Comparison of ENCODE assay signal across 6 cellular contexts in the genomic region with DNA sequence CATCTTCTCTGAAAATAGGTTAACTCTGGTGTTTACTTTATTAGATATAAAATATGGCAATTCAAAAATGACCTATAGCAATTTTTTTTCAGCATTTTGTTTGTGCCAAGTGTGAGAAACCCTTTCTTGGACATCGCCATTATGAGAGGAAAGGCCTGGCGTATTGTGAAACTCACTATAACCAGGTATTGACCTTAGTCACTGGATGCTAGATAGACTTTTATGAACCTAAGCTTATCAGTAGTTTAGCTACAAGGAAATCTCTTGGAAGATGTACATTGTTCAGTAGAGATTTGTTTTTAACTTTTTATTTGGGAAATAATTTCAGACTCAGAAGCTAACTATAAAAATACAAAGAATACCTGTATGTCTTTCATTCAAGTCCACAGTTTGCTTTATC. TPM values are rescaled to one million over a fixed set of nuclear protein-coding genes. Genes with fewer than 3 reads are reported as not detected.
A peak's percentile ranks its signal among the peaks of the same experiment; 100 is the strongest.
DNase-seq lines count a peak whose midpoint lies in the region; ATAC-seq and TF ChIP-seq lines count a peak whose summit lies in the region.
"Not testable (repeated sequence)": the region's sequence is repeated elsewhere in the genome, so short reads cannot be mapped to it uniquely, and the experiment has no call there.
"Had no signal": no experiment of that assay in that cellular context is flagged by ENCODE, and none has a peak within 500 bp of the region (broad histone marks: within the 10 kb centered on the region; RNA-seq: fewer than 3 reads in every experiment).

No MANE protein-coding gene starts in this region.

- intact Hi-C loops in left colon (cut with DNase I, micrococcal nuclease); mucosa of descending colon (cut with DNase I, micrococcal nuclease): not testable (repeated sequence)

- ATAC-seq in left colon (peak; percentile 72), left lobe of liver (peak; percentile 44), mucosa of descending colon (peak; percentile 65)

- not testable (repeated sequence) for DNase-seq in left colon; left lobe of liver (ENCODE audit: low spot score); mucosa of descending colon

- not testable (repeated sequence) for H3K4me1 ChIP-seq in mucosa of descending colon (ENCODE audit: low read depth)

- not testable (repeated sequence) for H3K9me3 ChIP-seq in mucosa of descending colon

- not testable (repeated sequence) for H3K36me3 ChIP-seq in mucosa of descending colon (ENCODE audit: low read depth)

- TF ChIP-seq CTCF in mucosa of descending colon (IDR thresholded peaks at IDR 0.05) = not testable (repeated sequence)

- H3K4me3 ChIP-seq in mucosa of descending colon = not testable (repeated sequence)

RNA-seq across cellular contexts. Expression of gene LIMS3, which starts 21.7 kb away (rescaled TPM):
- 1 to 10 TPM; 1.3 to 1.9 TPM for total RNA-seq in left colon
- total RNA-seq in left lobe of liver = not detected
- total RNA-seq in mucosa of descending colon = 1 to 10 TPM in 2 of 3 donors, under 1 TPM in 1; 0.90 to 2.8 (median 1.6) TPM
- total RNA-seq: Calu3; CD4-positive, CD25-positive, alpha-beta regulatory T cell; CD8-positive, alpha-beta T cell had no signal
